In the genomic region with DNA sequence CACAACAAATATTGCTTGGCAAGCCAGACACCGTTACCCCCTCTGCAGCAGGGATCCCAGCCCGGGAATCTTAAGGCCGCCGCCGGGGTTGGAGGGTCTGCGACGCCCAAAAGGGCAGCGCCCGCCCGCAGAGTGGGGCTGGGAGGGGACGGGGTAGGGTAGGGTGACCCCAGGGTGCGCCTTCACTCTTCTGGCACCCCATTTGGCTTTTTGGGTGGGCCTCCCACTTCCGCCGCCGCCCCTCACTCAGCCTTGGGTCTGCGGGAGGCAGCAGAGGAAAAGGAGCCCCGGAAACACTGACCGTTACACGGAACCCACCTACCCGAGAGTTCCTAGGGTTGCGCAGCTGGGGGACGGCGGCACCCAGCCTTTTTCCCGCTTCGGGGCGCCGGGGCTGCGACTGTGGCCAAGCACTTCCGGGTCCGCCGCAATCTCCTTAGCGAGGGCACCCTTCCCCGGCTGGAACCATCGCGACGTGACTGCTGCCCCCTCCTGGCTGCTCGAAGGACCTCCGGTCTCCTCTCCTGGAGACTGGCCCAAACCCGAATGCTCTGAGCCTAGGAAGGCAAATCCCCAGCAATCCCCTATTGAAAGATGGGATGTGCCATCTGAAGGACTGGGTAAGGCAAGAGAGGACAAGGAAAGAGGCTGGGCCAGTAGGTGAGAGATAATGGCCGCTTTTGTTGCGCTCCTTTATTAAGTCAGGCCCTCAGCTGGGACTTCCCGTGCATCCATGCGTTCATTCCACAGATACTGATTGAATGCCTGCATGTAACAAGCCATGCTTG, we compare ENCODE assay signal across 8 cellular contexts. TPM values are rescaled to one million over a fixed set of nuclear protein-coding genes. Genes with fewer than 3 reads are reported as not detected.
A peak's percentile ranks its signal among the peaks of the same experiment; 100 is the strongest.
DNase-seq lines count a peak whose midpoint lies in the region; ATAC-seq and TF ChIP-seq lines count a peak whose summit lies in the region.

A gene (minus strand): TSS at position 404 of the 788 bp plus-strand sequence. CDS start 1,447 bp downstream, outside the sequence.

- H3K4me3 ChIP-seq in BE2C (ENCODE audit: low read depth, low read length) (peak within 1 kb of the TSS; percentile 79), choroid plexus epithelial cell (ENCODE audit: low read depth, low read length) (peak within 1 kb of the TSS; percentile 89)

- TF ChIP-seq CTCF in BE2C (IDR thresholded peaks at IDR 0.05; ENCODE audit: low read depth, low read length): peak; percentile 87
- peak; percentile 94 for TF ChIP-seq CTCF in choroid plexus epithelial cell (conservative IDR thresholded peaks at IDR 0.05; ENCODE audit: low read depth, low read length)

- no peaks in the 10 kb centered on the region for H3K4me1 ChIP-seq in BE2C

- peak within 1 kb of the TSS; percentile 52 for H3K27ac ChIP-seq in layer of hippocampus (ENCODE audit: low read depth, low read length)

- no peaks in the 10 kb centered on the region for H3K36me3 ChIP-seq in BE2C

- H3K9me3 ChIP-seq in BE2C: no peaks in the 10 kb centered on the region

- ATAC-seq in HG03439 (IDR thresholded peaks at IDR 0.05; ENCODE audit: unreplicated experiment): peak; percentile 100

- DNase-seq in BE2C (peak; percentile 93), NCI-H510A treated with DMSO at 0.1 percent for 48 hours (lab: John Stamatoyannopoulos, UW) (peak; percentile 72), choroid plexus epithelial cell (ENCODE audit: low read depth) (peak; percentile 91)
- peak; percentile 90 to 94 for DNase-seq in activated CD4-positive, alpha-beta T cell treated with anti-CD3 and anti-CD28 coated beads for 24 hours (ENCODE audit: low read depth in 2 of 2)
- peak; percentile 86 to 89 for DNase-seq in stimulated activated CD4-positive, alpha-beta T cell treated with anti-CD3 and anti-CD28 coated beads, Interleukin-1b, Interleukin-23, amount 100 ng/mL, for 4 hours (ENCODE audit: low read depth in 2 of 2)

- H3K27me3 ChIP-seq in BE2C: no peaks in the 10 kb centered on the region
- H3K27me3 ChIP-seq in layer of hippocampus (ENCODE audit: control insufficient read depth, insufficient read depth, low read length): no peaks in the 10 kb centered on the region

- TF ChIP-seq POLR2A in GM19193 (IDR thresholded peaks at IDR 0.05; ENCODE audit: extremely low read depth, insufficient read depth, insufficient read length): peak; percentile 77

RNA-seq across cellular contexts. Expression of the gene that starts here (rescaled TPM):
- polyA plus RNA-seq in BE2C (2012; ENCODE audit: insufficient read depth, insufficient read length, low read depth): 67.6 TPM

Comparison
In these comparisons a context has a peak if more than half of its experiments do, and no peak if none do; other contexts are left out.
1. Peak in every context shown above with its lines: DNase-seq, ATAC-seq, H3K4me3 ChIP-seq and H3K27ac ChIP-seq.